Comparison of ENCODE assay signal across 16 cellular contexts in the genomic region with DNA sequence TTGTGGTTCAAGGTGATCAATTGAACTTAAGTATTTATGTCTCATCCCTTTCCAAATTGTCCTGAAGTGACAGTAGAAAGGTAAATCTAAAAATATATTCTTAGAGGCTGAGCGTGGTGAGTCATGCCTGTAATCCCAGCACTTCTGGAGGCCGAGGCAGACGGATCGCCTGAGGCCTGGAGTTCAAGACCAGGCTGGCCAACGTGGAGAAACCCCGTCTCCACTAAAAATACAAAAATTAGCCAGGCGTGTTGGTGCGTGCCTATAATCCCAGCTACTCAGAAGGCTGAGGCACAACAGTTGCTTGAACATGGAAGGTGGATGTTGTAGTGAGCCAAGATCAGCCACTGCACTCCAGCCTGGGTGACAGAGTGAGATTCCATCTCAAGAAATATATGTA.
DNase-seq lines count a peak whose midpoint lies in the region; FAIRE-seq and TF ChIP-seq lines count a peak whose summit lies in the region.
"Had no signal": no experiment of that assay in that cellular context is flagged by ENCODE, and none has a peak within 500 bp of the region (broad histone marks: within the 10 kb centered on the region; RNA-seq: fewer than 3 reads in every experiment).

No MANE protein-coding gene starts in this region.

- no peaks in the 10 kb centered on the region for H3K79me2 ChIP-seq in keratinocyte (ENCODE audit: control insufficient read depth, insufficient read depth, low read length)

- POLR2A ChIA-PET in MCF 10A (lab: Yijun Ruan, JAX) = interaction anchor here (0.9 to 1.5 kb wide), 3 partner anchors 11 to 432 kb away, joined by 4 read pairs; no protein-coding TSS in a partner anchor

- dilution Hi-C loops in keratinocyte (cut with MboI; ENCODE audit: extremely low pct_ligation_motif_present, low sequenced_read_pairs) = no loop called here

- H3K27me3 ChIP-seq in breast epithelium (no peaks in the 10 kb centered on the region), bronchial epithelial cell (ENCODE audit: control insufficient read depth, insufficient read depth, low read length) (no peaks in the 10 kb centered on the region), keratinocyte (ENCODE audit: control insufficient read depth, extremely low read depth, insufficient read depth, low read length) (no peaks in the 10 kb centered on the region)

- DNase-seq in MCF 10A (ENCODE audit: unreplicated experiment) = peak; percentile 67
- DNase-seq in breast epithelium (ENCODE audit: low spot score in 2 of 2) = no peak
- peak; percentile 82 for DNase-seq in bronchial epithelial cell (ENCODE audit: low read depth)
- DNase-seq in keratinocyte (ENCODE audit: low read depth, low spot score) = peak; percentile 58
- DNase-seq in dedifferentiated amniotic fluid mesenchymal stem cell (ENCODE audit: extremely low spot score) = no peak
- no peak for DNase-seq in posterior cingulate gyrus
- DNase-seq in HuH-7 (ENCODE audit: low spot score) = no peak
- no peak for DNase-seq in GM19239 (ENCODE audit: insufficient read length, low spot score)
- DNase-seq: DMS53, GF-D8, GOT3, HFFc6 had no signal

- H3K4me3 ChIP-seq in breast epithelium (no peak overlapping the region), bronchial epithelial cell (ENCODE audit: low read depth, low read length) (no peak overlapping the region), keratinocyte (ENCODE audit: control insufficient read depth in 2 of 3, extremely low read depth in 1 of 3, insufficient read depth in 2 of 3, low read depth in 1 of 3, low read length in 3 of 3) (no peak overlapping the region)
- H3K4me3 ChIP-seq: HAP-1 had no signal

- H4K20me1 ChIP-seq in keratinocyte (ENCODE audit: control insufficient read depth, extremely low read depth, insufficient read depth, low read length) = no peaks in the 10 kb centered on the region

- H3K36me3 Mint-ChIP-seq in MCF 10A (ENCODE audit: insufficient read depth, unreplicated experiment) = peaks cover 7% of the 10 kb centered on the region

- no peaks in the 10 kb centered on the region for H3K9me3 ChIP-seq in breast epithelium
- no peaks in the 10 kb centered on the region for H3K9me3 ChIP-seq in keratinocyte (ENCODE audit: control insufficient read depth, low read depth, low read length)
- H3K9me3 ChIP-seq: HAP-1 had no signal

- H3K36me3 ChIP-seq in breast epithelium (no peaks in the 10 kb centered on the region), bronchial epithelial cell (ENCODE audit: control insufficient read depth, insufficient read depth, low read length) (no peaks in the 10 kb centered on the region), keratinocyte (ENCODE audit: control insufficient read depth in 2 of 2, extremely low read depth in 1 of 2, insufficient read depth in 2 of 2, low read length in 2 of 2) (no peaks in the 10 kb centered on the region)
- H3K36me3 ChIP-seq: HAP-1 had no signal

- no peak overlapping the region for H3K4me2 ChIP-seq in keratinocyte (ENCODE audit: control insufficient read depth, extremely low read depth, insufficient read depth, low read depth, low read length)

- CTCF ChIA-PET in MCF 10A (lab: Yijun Ruan, JAX) = interaction anchor here (1.0 kb wide), 1 partner anchor 126 kb away, joined by 3 read pairs; no protein-coding TSS in a partner anchor

- H3K9me3 Mint-ChIP-seq in MCF 10A (ENCODE audit: unreplicated experiment) = peaks cover 8% of the 10 kb centered on the region
- H3K9me3 Mint-ChIP-seq: HFFc6 had no signal

- H3K4me1 Mint-ChIP-seq in MCF 10A (ENCODE audit: insufficient read depth, unreplicated experiment) = no peaks in the 10 kb centered on the region

- intact Hi-C loops in MCF 10A (cut with micrococcal nuclease) (no loop called here), breast epithelium (cut with DNase I; ENCODE audit: low total_unique reads) (no loop called here), posterior cingulate gyrus (cut with DNase I) (no loop called here)

- TF ChIP-seq CTCF in MCF 10A (IDR thresholded peaks at IDR 0.05; ENCODE audit: unreplicated experiment) = no peak
- TF ChIP-seq CTCF in breast epithelium (IDR thresholded peaks at IDR 0.05) = no peak
- no peak for TF ChIP-seq CTCF in bronchial epithelial cell (IDR thresholded peaks at IDR 0.05; ENCODE audit: insufficient read depth, low read length, severe bottlenecking)
- TF ChIP-seq CTCF in keratinocyte (optimal IDR thresholded peaks at IDR 0.05 in 1 of 3, IDR thresholded peaks at IDR 0.05 in 1 of 3, conservative IDR thresholded peaks at IDR 0.05 in 1 of 3; ENCODE audit: extremely low read depth in 1 of 3, insufficient read depth in 2 of 3, low read length in 3 of 3) = no peak

- no TSS peak for BruUV-seq in MCF 10A (replicated peaks; lab: Mats Ljungman, UMichigan)

- H3K27ac ChIP-seq in breast epithelium (no peak overlapping the region), keratinocyte (ENCODE audit: control insufficient read depth, insufficient read depth, low read length) (no peak overlapping the region)
- H3K27ac ChIP-seq: 22Rv1 had no signal

- FAIRE-seq in bronchial epithelial cell (lab: Jason Lieb, UNC) (no peak), keratinocyte (lab: Jason Lieb, UNC) (peak; percentile 66), GM19239 (lab: Jason Lieb, UNC) (no peak)
- FAIRE-seq: HepG2, HTR-8/SVneo had no signal

- no peaks in the 10 kb centered on the region for H3K27me3 Mint-ChIP-seq in MCF 10A (ENCODE audit: insufficient read depth, unreplicated experiment)

- no peak overlapping the region for H3K9ac ChIP-seq in keratinocyte (ENCODE audit: control insufficient read depth, extremely low read depth, insufficient read depth, low read length)

- no peaks in the 10 kb centered on the region for H3K4me1 ChIP-seq in breast epithelium
- H3K4me1 ChIP-seq in keratinocyte (ENCODE audit: control insufficient read depth, extremely low read depth, insufficient read depth, low read length) = peaks cover 12% of the 10 kb centered on the region
- H3K4me1 ChIP-seq: HAP-1 had no signal

- peak overlapping the region; percentile 69 for H3K27ac Mint-ChIP-seq in MCF 10A (ENCODE audit: low read depth, unreplicated experiment)
- H3K27ac Mint-ChIP-seq: HFFc6 had no signal

- no peak overlapping the region for H2AFZ ChIP-seq in keratinocyte (ENCODE audit: control insufficient read depth, low read length)

- H3K9me1 ChIP-seq in keratinocyte (ENCODE audit: control insufficient read depth, extremely low read depth, insufficient read depth, low read length) = no peaks in the 10 kb centered on the region

- no peak for TF ChIP-seq POLR2A in breast epithelium (IDR thresholded peaks at IDR 0.05)

- no peak overlapping the region for H3K4me3 Mint-ChIP-seq in MCF 10A (ENCODE audit: unreplicated experiment)
- H3K4me3 Mint-ChIP-seq: HFFc6 had no signal

Comparison
In these comparisons a context has a peak if more than half of its experiments do, and no peak if none do; other contexts are left out.
1. DNase-seq: peak in MCF 10A (single experiment), bronchial epithelial cell (single experiment) and keratinocyte (single experiment); none in breast epithelium (0 of 2), dedifferentiated amniotic fluid mesenchymal stem cell (single experiment), posterior cingulate gyrus (0 of 10), HuH-7 (single experiment) and GM19239 (single experiment).